11 cellular contexts compared by ENCODE assay signal in genomic region chr15:57680021-57680420, GRCh38. TPM values are rescaled to one million over a fixed set of nuclear protein-coding genes. Genes with fewer than 3 reads are reported as not detected.
A peak's percentile ranks its signal among the peaks of the same experiment; 100 is the strongest.
DNase-seq lines count a peak whose midpoint lies in the region; ATAC-seq and TF ChIP-seq lines count a peak whose summit lies in the region.
"Had no signal": no experiment of that assay in that cellular context is flagged by ENCODE, and none has a peak within 500 bp of the region (broad histone marks: within the 10 kb centered on the region; RNA-seq: fewer than 3 reads in every experiment).

No MANE protein-coding gene starts in this region.

- H3K4me1 Mint-ChIP-seq in MCF 10A (ENCODE audit: insufficient read depth, unreplicated experiment) = peaks cover 18% of the 10 kb centered on the region
- peaks cover 3% of the 10 kb centered on the region for H3K4me1 Mint-ChIP-seq in T-helper 17 cell
- peaks cover 3% of the 10 kb centered on the region for H3K4me1 Mint-ChIP-seq in glutamatergic neuron (ENCODE audit: low read depth, unreplicated experiment)
- H3K4me1 Mint-ChIP-seq: brain had no signal

- no peaks in the 10 kb centered on the region for H3K9me3 ChIP-seq in breast epithelium
- H3K9me3 ChIP-seq in T-helper 17 cell (ENCODE audit: control insufficient read depth, low read length, poor library complexity, severe bottlenecking) = no peaks in the 10 kb centered on the region
- no peaks in the 10 kb centered on the region for H3K9me3 ChIP-seq in subcutaneous abdominal adipose tissue (ENCODE audit: control insufficient read depth in 5 of 5, low read length in 5 of 5)

- H3K4me3 Mint-ChIP-seq in MCF 10A (ENCODE audit: unreplicated experiment) (peak overlapping the region; percentile 24), T-helper 17 cell (no peak overlapping the region), glutamatergic neuron (ENCODE audit: unreplicated experiment) (no peak overlapping the region)
- H3K4me3 Mint-ChIP-seq: brain had no signal

- no TSS peak for BruUV-seq in MCF 10A (replicated peaks; lab: Mats Ljungman, UMichigan)

- CTCF ChIA-PET in MCF 10A (lab: Yijun Ruan, JAX) = interaction anchor here (0.8 to 1.5 kb wide), 6 partner anchors 11 to 181 kb away, joined by 3 to 6 read pairs (median 4); partner anchors contain the start of gene POLR2M

- H3K27me3 Mint-ChIP-seq in MCF 10A (ENCODE audit: insufficient read depth, unreplicated experiment) = no peaks in the 10 kb centered on the region
- peaks cover 35% of the 10 kb centered on the region for H3K27me3 Mint-ChIP-seq in T-helper 17 cell
- peaks cover 2% of the 10 kb centered on the region for H3K27me3 Mint-ChIP-seq in glutamatergic neuron (ENCODE audit: unreplicated experiment)

- TF ChIP-seq CTCF in MCF 10A (IDR thresholded peaks at IDR 0.05; ENCODE audit: unreplicated experiment) (no peak), breast epithelium (IDR thresholded peaks at IDR 0.05) (no peak), fibroblast of the aortic adventitia (IDR thresholded peaks at IDR 0.05; ENCODE audit: insufficient read depth, low read length) (no peak), glutamatergic neuron (IDR thresholded peaks at IDR 0.05; ENCODE audit: partially characterized antibody, unreplicated experiment) (no peak)

- DNase-seq in MCF 10A (ENCODE audit: unreplicated experiment) (peak; percentile 67), breast epithelium (ENCODE audit: low spot score in 2 of 2) (no peak), T-helper 17 cell (no peak), fibroblast of the aortic adventitia (ENCODE audit: low read depth) (peak; percentile 57), glutamatergic neuron (no peak)
- DNase-seq: stimulated activated naive CD4-positive, alpha-beta T cell had no signal

- ATAC-seq in T-helper 17 cell = no peak
- no peak for ATAC-seq in HG03095 (IDR thresholded peaks at IDR 0.05; ENCODE audit: unreplicated experiment)
- no peak for ATAC-seq in GM21515 (IDR thresholded peaks at IDR 0.05; ENCODE audit: unreplicated experiment)

- H3K9me3 Mint-ChIP-seq in MCF 10A (ENCODE audit: unreplicated experiment) (no peaks in the 10 kb centered on the region), glutamatergic neuron (ENCODE audit: unreplicated experiment) (peaks cover 6% of the 10 kb centered on the region)

- H3K27me3 ChIP-seq in breast epithelium (no peaks in the 10 kb centered on the region), subcutaneous abdominal adipose tissue (ENCODE audit: control insufficient read depth in 5 of 5, insufficient read depth in 4 of 5, low read length in 5 of 5) (no peaks in the 10 kb centered on the region)

- TF ChIP-seq POLR2A in breast epithelium (IDR thresholded peaks at IDR 0.05) = no peak

- H3K9ac ChIP-seq in subcutaneous abdominal adipose tissue (ENCODE audit: low read length in 5 of 5) = no peak overlapping the region

- H3K27ac ChIP-seq in breast epithelium = no peak overlapping the region
- peak overlapping the region; percentile 37 for H3K27ac ChIP-seq in subcutaneous abdominal adipose tissue (ENCODE audit: low read depth, low read length)
- H3K27ac ChIP-seq: SK-N-MC had no signal

- POLR2A ChIA-PET in MCF 10A (lab: Yijun Ruan, JAX) = interaction anchor here (0.6 to 1.4 kb wide), 7 partner anchors 10 to 1165 kb away, joined by 3 to 5 read pairs (median 4); no protein-coding TSS in a partner anchor

- H3K4me3 ChIP-seq in breast epithelium = no peak overlapping the region
- H3K4me3 ChIP-seq in fibroblast of the aortic adventitia (ENCODE audit: low read depth, low read length) = no peak overlapping the region
- no peak overlapping the region for H3K4me3 ChIP-seq in subcutaneous abdominal adipose tissue (ENCODE audit: low read depth in 1 of 5, low read length in 5 of 5)
- H3K4me3 ChIP-seq: SK-N-MC had no signal

- H3K4me1 ChIP-seq in breast epithelium (no peaks in the 10 kb centered on the region), subcutaneous abdominal adipose tissue (ENCODE audit: control insufficient read depth in 5 of 5, insufficient read depth in 5 of 5, low read length in 5 of 5) (peaks cover 0 to 10% (median 3%) of the 10 kb centered on the region in 5 donors)

- peak overlapping the region; percentile 20 for H3K27ac Mint-ChIP-seq in MCF 10A (ENCODE audit: low read depth, unreplicated experiment)
- peak overlapping the region; percentile 14 for H3K27ac Mint-ChIP-seq in T-helper 17 cell
- no peak overlapping the region for H3K27ac Mint-ChIP-seq in glutamatergic neuron (ENCODE audit: unreplicated experiment)
- H3K27ac Mint-ChIP-seq: brain had no signal

- H3K36me3 ChIP-seq in breast epithelium (no peaks in the 10 kb centered on the region), subcutaneous abdominal adipose tissue (ENCODE audit: control insufficient read depth in 5 of 5, insufficient read depth in 5 of 5, low read length in 5 of 5) (peaks cover 18 to 38% (median 29%) of the 10 kb centered on the region in 5 donors)

- H3K36me3 Mint-ChIP-seq in MCF 10A (ENCODE audit: insufficient read depth, unreplicated experiment) = no peaks in the 10 kb centered on the region
- H3K36me3 Mint-ChIP-seq in T-helper 17 cell (ENCODE audit: low read depth) = peaks cover 5% of the 10 kb centered on the region
- H3K36me3 Mint-ChIP-seq in glutamatergic neuron (ENCODE audit: unreplicated experiment) = no peaks in the 10 kb centered on the region
- H3K36me3 Mint-ChIP-seq: brain had no signal

- intact Hi-C loops in MCF 10A (cut with micrococcal nuclease) (loop anchor here (2.0 kb wide), 1 partner anchor 27 kb away; the partner anchor contains the start of gene POLR2M), breast epithelium (cut with DNase I; ENCODE audit: low total_unique reads) (no loop called here)

RNA-seq across cellular contexts. Expression of gene POLR2M, which starts 26.5 kb away (rescaled TPM):
- total RNA-seq in MCF 10A (2022) = 84.1 and 114 TPM in 2 replicates
- 100 to 1,000 TPM in 2 of 3 donors, 10 to 100 TPM in 1; 63.5 to 194 (median 126) TPM for total RNA-seq in breast epithelium
- 10 to 100 TPM; 60.8 to 86.1 TPM for total RNA-seq in T-helper 17 cell
- total RNA-seq in fibroblast of the aortic adventitia (ENCODE audit: low replicate concordance) = 78.8 and 285 TPM in 2 replicates
- 41.4 TPM for total RNA-seq in glutamatergic neuron (ENCODE audit: unreplicated experiment)

Comparison
In these comparisons a context has a peak if more than half of its experiments do, and no peak if none do; other contexts are left out.
1. DNase-seq: peak in MCF 10A (single experiment) and fibroblast of the aortic adventitia (single experiment); none in breast epithelium (0 of 2), T-helper 17 cell (0 of 3) and glutamatergic neuron (single experiment).